In genomic region chr22:50347157-50347556, GRCh38 we compare ENCODE assay signal across 19 cellular contexts.
"Had no signal": no experiment of that assay in that cellular context is flagged by ENCODE, and none has a peak within 500 bp of the region (broad histone marks: within the 10 kb centered on the region; RNA-seq: fewer than 3 reads in every experiment).

No MANE protein-coding gene starts in this region.

- H3K4me1 ChIP-seq: pancreas, uterus had no signal

- H3K27me3 ChIP-seq: heart right ventricle, pancreas, uterus had no signal

- H3K27ac ChIP-seq: heart right ventricle, pancreas, uterus, VCaP had no signal

- H3K4me3 ChIP-seq: heart right ventricle, pancreas, uterus had no signal

- ATAC-seq: activated CD8-positive, alpha-beta T cell treated with anti-CD3 and anti-CD28 coated beads, Interleukin-2, amount 10 ng/mL, durations not matched to agents 7 days and 5 days; activated T-helper 17 cell treated with anti-CD3 and anti-CD28 coated beads, Interleukin-2, amount 50 U/mL, for 72 hours; esophagus mucosa; heart right ventricle; left ventricle myocardium superior; pancreas; stimulated activated naive CD8-positive, alpha-beta T cell treated with anti-CD3 and anti-CD28 coated beads, Interleukin-15, amount 100 ng/mL, for 72 hours had no signal

- DNase-seq: activated CD8-positive, alpha-beta T cell treated with anti-CD3 and anti-CD28 coated beads, Interleukin-2, amount 10 ng/mL, durations not matched to agents 7 days and 5 days; activated naive CD4-positive, alpha-beta T cell treated with anti-CD3 and anti-CD28 coated beads for 36 hours; cerebellar nuclear complex; dermis blood vessel endothelial cell; foreskin melanocyte; heart right ventricle; left ventricle myocardium superior; mesenchymal stem cell; stimulated activated CD4-positive, alpha-beta T cell treated with anti-CD3 and anti-CD28 coated beads, Interleukin-15, amount 100 ng/mL, for 24 hours; stimulated activated CD4-positive, alpha-beta T cell treated with anti-CD3 and anti-CD28 coated beads, Interleukin-4, amount 100 ng/mL, for 24 hours; stimulated activated naive CD8-positive, alpha-beta T cell treated with anti-CD3 and anti-CD28 coated beads, Interleukin-15, amount 100 ng/mL, for 72 hours; T1000; uterus had no signal

- H3K36me3 ChIP-seq: pancreas, uterus had no signal

- FAIRE-seq: endometrium, keratinocyte, pancreas had no signal

- H3K9me3 ChIP-seq: heart right ventricle, pancreas, uterus had no signal
